8 cellular contexts compared by ENCODE assay signal in genomic region chr1:149792912-149793521, GRCh38.
A peak's percentile ranks its signal among the peaks of the same experiment; 100 is the strongest.
DNase-seq lines count a peak whose midpoint lies in the region; ATAC-seq and TF ChIP-seq lines count a peak whose summit lies in the region.
"Not testable (repeated sequence)": the region's sequence is repeated elsewhere in the genome, so short reads cannot be mapped to it uniquely, and the experiment has no call there.

No MANE protein-coding gene starts in this region.

- peak; percentile 75 for ATAC-seq in GM19438 (IDR thresholded peaks at IDR 0.05; ENCODE audit: low read depth, unreplicated experiment)
- ATAC-seq in HG03460 (IDR thresholded peaks at IDR 0.05; ENCODE audit: unreplicated experiment), result peak; percentile 88

- peak overlapping the region; percentile 37 for H3K4me3 ChIP-seq in effector memory CD4-positive, alpha-beta T cell (ENCODE audit: insufficient read depth, low read depth, low read length, poor library complexity, severe bottlenecking)

- H3K36me3 ChIP-seq in effector memory CD4-positive, alpha-beta T cell (ENCODE audit: control insufficient read depth, insufficient read depth, low read length), result not testable (repeated sequence)

- TF ChIP-seq CTCF in C4-2B (conservative IDR thresholded peaks at IDR 0.05), result peak; percentile 69

- H3K4me1 ChIP-seq in effector memory CD4-positive, alpha-beta T cell (ENCODE audit: control insufficient read depth, insufficient read depth, low read length, poor library complexity, severe bottlenecking), result not testable (repeated sequence)

- DNase-seq in NCI-H526 (lab: John Stamatoyannopoulos, UW) (peak; percentile 75 to 92), medulla oblongata (ENCODE audit: extremely low spot score) (peak; percentile 66)
- peak; percentile 52 to 77 for DNase-seq in activated CD8-positive, alpha-beta memory T cell treated with anti-CD3 and anti-CD28 coated beads for 1 hour (ENCODE audit: extremely low read depth in 1 of 2, low read depth in 1 of 2)
- DNase-seq in effector memory CD4-positive, alpha-beta T cell, result peak; percentile 66 to 68 (median 67)
- DNase-seq in stimulated activated CD4-positive, alpha-beta T cell treated with anti-CD3 and anti-CD28 coated beads, Interleukin-4, amount 100 ng/mL, for 48 hours (ENCODE audit: low read depth in 2 of 2), result peak; percentile 65 to 83

- not testable (repeated sequence) for H3K27me3 ChIP-seq in effector memory CD4-positive, alpha-beta T cell (replicated peaks; ENCODE audit: control insufficient read depth, insufficient read depth, low read length, poor library complexity, severe bottlenecking)

- H3K9me3 ChIP-seq in effector memory CD4-positive, alpha-beta T cell (ENCODE audit: control insufficient read depth, low read length), result not testable (repeated sequence)

- peak overlapping the region; percentile 60 for H3K27ac ChIP-seq in C4-2B
- H3K27ac ChIP-seq in effector memory CD4-positive, alpha-beta T cell (ENCODE audit: insufficient read depth, low read length, poor library complexity, severe bottlenecking), result peak overlapping the region; percentile 55

Comparison
In these comparisons a context has a peak if more than half of its experiments do, and no peak if none do; other contexts are left out.
1. Peak in every context shown above with its lines: DNase-seq, ATAC-seq, H3K4me3 ChIP-seq and H3K27ac ChIP-seq.